In genomic region chr12:106223485-106224391, GRCh38 we compare ENCODE assay signal across 8 cellular contexts. TPM values are rescaled to one million over a fixed set of nuclear protein-coding genes. Genes with fewer than 3 reads are reported as not detected.
DNase-seq lines count a peak whose midpoint lies in the region; ATAC-seq and TF ChIP-seq lines count a peak whose summit lies in the region.

No MANE protein-coding gene starts in this region.

- POLR2A ChIA-PET in activated CD4-positive, alpha-beta T cell treated with anti-CD3 and anti-CD28 coated beads for 36 hours (lab: Charles Lee) = no interaction called here

- H3K4me1 ChIP-seq in liver (ENCODE audit: control insufficient read depth in 4 of 4, insufficient read depth in 4 of 4, low read length in 3 of 4) = no peaks in the 10 kb centered on the region

- no peaks in the 10 kb centered on the region for H3K9me3 Mint-ChIP-seq in activated CD4-positive, alpha-beta T cell treated with anti-CD3 and anti-CD28 coated beads for 36 hours (ENCODE audit: low read depth)
- peaks cover 3% of the 10 kb centered on the region for H3K9me3 Mint-ChIP-seq in chondrocyte (ENCODE audit: low read depth)

- H3K27ac ChIP-seq in liver (ENCODE audit: low read depth in 1 of 2, low read length in 2 of 2) = no peak overlapping the region

- H3K27me3 Mint-ChIP-seq in activated CD4-positive, alpha-beta T cell treated with anti-CD3 and anti-CD28 coated beads for 36 hours = no peaks in the 10 kb centered on the region
- no peaks in the 10 kb centered on the region for H3K27me3 Mint-ChIP-seq in chondrocyte (ENCODE audit: low read depth)

- intact Hi-C loops in activated CD4-positive, alpha-beta T cell treated with anti-CD3 and anti-CD28 coated beads for 36 hours (cut with DNase I, micrococcal nuclease) = loop anchor here (1.0 to 2.0 kb wide), 4 partner anchors 53 to 803 kb away; partner anchors contain the start of gene POLR3B (in 1 of the 2)

- H3K36me3 Mint-ChIP-seq in activated CD4-positive, alpha-beta T cell treated with anti-CD3 and anti-CD28 coated beads for 36 hours (ENCODE audit: low read depth) = no peaks in the 10 kb centered on the region
- H3K36me3 Mint-ChIP-seq in chondrocyte (ENCODE audit: low read depth) = peaks cover 2% of the 10 kb centered on the region

- no peak overlapping the region for H3K9ac ChIP-seq in liver (ENCODE audit: low read depth in 1 of 2, low read length in 2 of 2)

- TF ChIP-seq CTCF in GM06990 (IDR thresholded peaks at IDR 0.05; ENCODE audit: insufficient read depth, low read length, poor library complexity, severe bottlenecking) (peak; percentile 96), chondrocyte (IDR thresholded peaks at IDR 0.05) (peak; percentile 93), liver (IDR thresholded peaks at IDR 0.05; ENCODE audit: low read depth, low read length, missing input control) (peak; percentile 96)

- 41% methylated on average over 9 of the region's 9 CpGs for WGBS in liver

- H3K4me3 ChIP-seq in GM06990 (replicated peaks; ENCODE audit: low read depth, low read length) (no peak overlapping the region), liver (ENCODE audit: low read depth in 1 of 3, low read length in 3 of 3) (no peak overlapping the region)

- TF ChIP-seq RAD21 in liver (IDR thresholded peaks at IDR 0.05) = peak; percentile 94 to 97

- peak; percentile 67 for ATAC-seq in HG02973 (IDR thresholded peaks at IDR 0.05; ENCODE audit: unreplicated experiment)
- peak; percentile 85 for ATAC-seq in activated CD4-positive, alpha-beta T cell treated with anti-CD3 and anti-CD28 coated beads for 36 hours
- no peak for ATAC-seq in HG03108 (IDR thresholded peaks at IDR 0.05; ENCODE audit: unreplicated experiment)

- CTCF ChIA-PET in activated CD4-positive, alpha-beta T cell treated with anti-CD3 and anti-CD28 coated beads for 36 hours (lab: Charles Lee) = interaction anchor here (0.5 to 2.5 kb wide), 31 partner anchors 12 to 852 kb away, joined by 3 to 10 read pairs (median 4); partner anchors contain the start of genes CKAP4 and POLR3B

- no peak overlapping the region for H3K27ac Mint-ChIP-seq in activated CD4-positive, alpha-beta T cell treated with anti-CD3 and anti-CD28 coated beads for 36 hours
- no peak overlapping the region for H3K27ac Mint-ChIP-seq in chondrocyte (ENCODE audit: unreplicated experiment)

- no peaks in the 10 kb centered on the region for H3K36me3 ChIP-seq in GM06990 (ENCODE audit: control insufficient read depth, insufficient read depth, low read length)
- no peaks in the 10 kb centered on the region for H3K36me3 ChIP-seq in liver (ENCODE audit: control insufficient read depth in 4 of 4, insufficient read depth in 3 of 4, low read depth in 1 of 4, low read length in 3 of 4)

- H3K27me3 ChIP-seq in GM06990 (replicated peaks; ENCODE audit: control insufficient read depth, insufficient read depth, low read length) = no peaks in the 10 kb centered on the region
- no peaks in the 10 kb centered on the region for H3K27me3 ChIP-seq in liver (ENCODE audit: control insufficient read depth in 4 of 4, insufficient read depth in 4 of 4, low read length in 3 of 4)

- H3K4me1 Mint-ChIP-seq in activated CD4-positive, alpha-beta T cell treated with anti-CD3 and anti-CD28 coated beads for 36 hours = peaks cover 14% of the 10 kb centered on the region
- H3K4me1 Mint-ChIP-seq in chondrocyte (ENCODE audit: low read depth) = peaks cover 17% of the 10 kb centered on the region

- no peaks in the 10 kb centered on the region for H3K9me3 ChIP-seq in liver (ENCODE audit: control insufficient read depth in 4 of 4, low read length in 3 of 4)

- DNase-seq in GM06990 (ENCODE audit: extremely low read depth, insufficient read length) = no peak
- DNase-seq in NCI-H226 = peak; percentile 22
- peak; percentile 85 for DNase-seq in activated CD4-positive, alpha-beta T cell treated with anti-CD3 and anti-CD28 coated beads for 36 hours
- DNase-seq in chondrocyte (ENCODE audit: low spot score) = no peak
- DNase-seq in stimulated activated CD4-positive, alpha-beta T cell treated with anti-CD3 and anti-CD28 coated beads, TNF-alpha, amount 100 ng/mL, for 48 hours (ENCODE audit: low read depth in 3 of 3) = peak; percentile 51 to 57 (median 52)

- H3K4me3 Mint-ChIP-seq in activated CD4-positive, alpha-beta T cell treated with anti-CD3 and anti-CD28 coated beads for 36 hours = no peak overlapping the region
- no peak overlapping the region for H3K4me3 Mint-ChIP-seq in chondrocyte (ENCODE audit: unreplicated experiment)

TF ChIP-seq in liver, 16 proteins besides CTCF, POLR2A, EP300 and RAD21:
- TF ChIP-seq FOXA2 (IDR thresholded peaks at IDR 0.05) (no peak), HNF4A (conservative IDR thresholded peaks at IDR 0.05) (no peak), GABPA (IDR thresholded peaks at IDR 0.05 in 1 of 2, conservative IDR thresholded peaks at IDR 0.05 in 1 of 2) (no peak)
TF ChIP-seq in liver: peak in this region for 0.

RNA-seq across cellular contexts. Expression of gene CKAP4, which starts 24.1 kb away (rescaled TPM):
- total RNA-seq in activated CD4-positive, alpha-beta T cell treated with anti-CD3 and anti-CD28 coated beads for 36 hours = 10 to 100 TPM; 13.7 to 15.6 TPM
- total RNA-seq in chondrocyte = 329 to 348 TPM (median 333 TPM) in 3 replicates
- total RNA-seq in liver = 10 to 100 TPM; 23.1 to 27.4 TPM
- 10 to 100 TPM; 13.1 to 28.0 TPM for polyA plus RNA-seq in liver

Comparison
In these comparisons a context has a peak if more than half of its experiments do, and no peak if none do; other contexts are left out.
1. DNase-seq: peak in NCI-H226 (single experiment), activated CD4-positive, alpha-beta T cell treated with anti-CD3 and anti-CD28 coated beads for 36 hours (single experiment) and stimulated activated CD4-positive, alpha-beta T cell treated with anti-CD3 and anti-CD28 coated beads, TNF-alpha, amount 100 ng/mL, for 48 hours (3 of 3); none in GM06990 (single experiment) and chondrocyte (single experiment).
2. RNA of gene CKAP4, which starts 24.1 kb away (total RNA-seq): 329 to 348 TPM in chondrocyte; 23.1 to 27.4 TPM in liver and 13.7 to 15.6 TPM in activated CD4-positive, alpha-beta T cell treated with anti-CD3 and anti-CD28 coated beads for 36 hours; every median in the first group is over 10 times any median in the second.
3. Peak in every context shown above with its lines, with median percentiles within 50 percentile points of each other: CTCF ChIP-seq.